Comparison of ENCODE assay signal across 16 cellular contexts in genomic region chr5:172850454-172850797, GRCh38. TPM values are rescaled to one million over a fixed set of nuclear protein-coding genes. Genes with fewer than 3 reads are reported as not detected.
A peak's percentile ranks its signal among the peaks of the same experiment; 100 is the strongest.
DNase-seq lines count a peak whose midpoint lies in the region; ATAC-seq and TF ChIP-seq lines count a peak whose summit lies in the region.
"Had no signal": no experiment of that assay in that cellular context is flagged by ENCODE, and none has a peak within 500 bp of the region (broad histone marks: within the 10 kb centered on the region; RNA-seq: fewer than 3 reads in every experiment).

No MANE protein-coding gene starts in this region.

- H3K79me2 ChIP-seq in mammary epithelial cell (ENCODE audit: insufficient read depth, low read length) = peaks cover 78% of the 10 kb centered on the region

- no peak overlapping the region for H3K9ac ChIP-seq in mammary epithelial cell (ENCODE audit: insufficient read depth, low read length)
- H3K9ac ChIP-seq in mucosa of stomach (ENCODE audit: low read length) = peak overlapping the region; percentile 67

- H2AFZ ChIP-seq in mammary epithelial cell (ENCODE audit: low read depth, low read length) = no peak overlapping the region

- H3K27ac ChIP-seq in mammary epithelial cell (ENCODE audit: insufficient read depth, low read depth, low read length) (no peak overlapping the region), upper lobe of left lung (peak overlapping the region; percentile 3 to 81 (median 62))
- H3K27ac ChIP-seq: 22Rv1, esophagus muscularis mucosa had no signal

- BruUV-seq in mammary epithelial cell (replicated peaks; lab: Mats Ljungman, UMichigan) = TSS peak; percentile 22

- H3K4me1 ChIP-seq in mammary epithelial cell (ENCODE audit: insufficient read depth, low read length) (peaks cover 16% of the 10 kb centered on the region), mucosa of stomach (ENCODE audit: control insufficient read depth, insufficient read depth, low read length) (peaks cover 88% of the 10 kb centered on the region), upper lobe of left lung (peaks cover 69 to 95% (median 77%) of the 10 kb centered on the region in 4 donors)

- H3K9me3 Mint-ChIP-seq in activated naive CD8-positive, alpha-beta T cell treated with anti-CD3 and anti-CD28 coated beads, Interleukin-2, amount 50 U/mL, for 24 hours = no peaks in the 10 kb centered on the region
- H3K9me3 Mint-ChIP-seq in activated naive CD8-positive, alpha-beta T cell treated with anti-CD3 and anti-CD28 coated beads for 36 hours = no peaks in the 10 kb centered on the region
- H3K9me3 Mint-ChIP-seq: CD4-positive, alpha-beta memory T cell had no signal

- H3K27ac Mint-ChIP-seq in activated naive CD8-positive, alpha-beta T cell treated with anti-CD3 and anti-CD28 coated beads, Interleukin-2, amount 50 U/mL, for 24 hours = peak overlapping the region; percentile 42
- H3K27ac Mint-ChIP-seq in activated naive CD8-positive, alpha-beta T cell treated with anti-CD3 and anti-CD28 coated beads for 36 hours = no peak overlapping the region

- H3K9me3 ChIP-seq in mammary epithelial cell (replicated peaks; ENCODE audit: insufficient read depth, low read length) (no peaks in the 10 kb centered on the region), mucosa of stomach (ENCODE audit: control insufficient read depth, low read length) (no peaks in the 10 kb centered on the region), upper lobe of left lung (no peaks in the 10 kb centered on the region)
- H3K9me3 ChIP-seq: esophagus muscularis mucosa had no signal

- DNase-seq in activated naive CD8-positive, alpha-beta T cell treated with anti-CD3 and anti-CD28 coated beads, Interleukin-2, amount 50 U/mL, for 24 hours = no peak
- no peak for DNase-seq in activated naive CD8-positive, alpha-beta T cell treated with anti-CD3 and anti-CD28 coated beads for 36 hours
- DNase-seq in mammary epithelial cell = no peak
- DNase-seq in upper lobe of left lung = no peak
- no peak for DNase-seq in Ammon's horn (ENCODE audit: low spot score)
- DNase-seq in A172 (ENCODE audit: low spot score) = no peak
- DNase-seq: activated CD4-positive, CD25-positive, alpha-beta regulatory T cell; CD4-positive, alpha-beta memory T cell; H7; MV-4-11; retina; T-helper 1 cell had no signal

- CTCF ChIA-PET in mammary epithelial cell (lab: Charles Lee; ENCODE audit: low non-redundant PET) = no interaction called here

- 92% methylated on average over 6 of the region's 6 CpGs for WGBS in mammary epithelial cell (ENCODE audit: low coverage, missing lambda C conversion rate)
- 92 to 95% methylated on average over 3 to 6 of the region's 6 CpGs for WGBS in upper lobe of left lung, 2 donors

- H3K4me3 Mint-ChIP-seq in activated naive CD8-positive, alpha-beta T cell treated with anti-CD3 and anti-CD28 coated beads, Interleukin-2, amount 50 U/mL, for 24 hours = no peak overlapping the region
- no peak overlapping the region for H3K4me3 Mint-ChIP-seq in activated naive CD8-positive, alpha-beta T cell treated with anti-CD3 and anti-CD28 coated beads for 36 hours
- H3K4me3 Mint-ChIP-seq: CD4-positive, alpha-beta memory T cell had no signal

- H3K36me3 Mint-ChIP-seq in activated naive CD8-positive, alpha-beta T cell treated with anti-CD3 and anti-CD28 coated beads, Interleukin-2, amount 50 U/mL, for 24 hours (ENCODE audit: low read depth) = no peaks in the 10 kb centered on the region
- H3K36me3 Mint-ChIP-seq in activated naive CD8-positive, alpha-beta T cell treated with anti-CD3 and anti-CD28 coated beads for 36 hours = no peaks in the 10 kb centered on the region

- TF ChIP-seq EP300 in upper lobe of left lung (IDR thresholded peaks at IDR 0.05) = no peak

- no peaks in the 10 kb centered on the region for H3K27me3 ChIP-seq in mammary epithelial cell (ENCODE audit: insufficient read depth, low read length)
- H3K27me3 ChIP-seq in mucosa of stomach (ENCODE audit: control insufficient read depth, insufficient read depth, low read length) = no peaks in the 10 kb centered on the region
- no peaks in the 10 kb centered on the region for H3K27me3 ChIP-seq in upper lobe of left lung
- H3K27me3 ChIP-seq: esophagus muscularis mucosa had no signal

- no peak for TF ChIP-seq POLR2A in upper lobe of left lung (IDR thresholded peaks at IDR 0.05)

- no peak for ATAC-seq in activated naive CD8-positive, alpha-beta T cell treated with anti-CD3 and anti-CD28 coated beads, Interleukin-2, amount 50 U/mL, for 24 hours
- ATAC-seq in upper lobe of left lung (ENCODE audit: low FRiP score in 2 of 2) = no peak
- ATAC-seq in GM21447 (IDR thresholded peaks at IDR 0.05; ENCODE audit: unreplicated experiment) = no peak

- peaks cover 71% of the 10 kb centered on the region for H3K4me1 Mint-ChIP-seq in activated naive CD8-positive, alpha-beta T cell treated with anti-CD3 and anti-CD28 coated beads, Interleukin-2, amount 50 U/mL, for 24 hours
- H3K4me1 Mint-ChIP-seq in activated naive CD8-positive, alpha-beta T cell treated with anti-CD3 and anti-CD28 coated beads for 36 hours = peaks cover 58% of the 10 kb centered on the region

- intact Hi-C loops in mammary epithelial cell (cut with micrococcal nuclease) = no loop called here

- no peak overlapping the region for H3K4me3 ChIP-seq in mammary epithelial cell (replicated peaks in 1 of 3; ENCODE audit: insufficient read depth in 1 of 3, low read depth in 2 of 3, low read length in 3 of 3)
- no peak overlapping the region for H3K4me3 ChIP-seq in mucosa of stomach (ENCODE audit: low read length)
- H3K4me3 ChIP-seq in upper lobe of left lung = no peak overlapping the region
- H3K4me3 ChIP-seq: esophagus muscularis mucosa had no signal

- H3K27me3 Mint-ChIP-seq in activated naive CD8-positive, alpha-beta T cell treated with anti-CD3 and anti-CD28 coated beads, Interleukin-2, amount 50 U/mL, for 24 hours = no peaks in the 10 kb centered on the region
- H3K27me3 Mint-ChIP-seq in activated naive CD8-positive, alpha-beta T cell treated with anti-CD3 and anti-CD28 coated beads for 36 hours = no peaks in the 10 kb centered on the region
- H3K27me3 Mint-ChIP-seq: CD4-positive, alpha-beta memory T cell had no signal

- dilution Hi-C loops in mammary epithelial cell (cut with HindIII; ENCODE audit: low sequenced_read_pairs) = no loop called here

- no peaks in the 10 kb centered on the region for H4K20me1 ChIP-seq in mammary epithelial cell (ENCODE audit: insufficient read depth, low read length)

- H3K36me3 ChIP-seq in mammary epithelial cell (ENCODE audit: insufficient read depth, low read length) (no peaks in the 10 kb centered on the region), mucosa of stomach (ENCODE audit: control insufficient read depth, insufficient read depth, low read length) (no peaks in the 10 kb centered on the region), upper lobe of left lung (no peaks in the 10 kb centered on the region)

- TF ChIP-seq CTCF in mammary epithelial cell (conservative IDR thresholded peaks at IDR 0.05 in 1 of 2, IDR thresholded peaks at IDR 0.05 in 1 of 2; ENCODE audit: extremely low read depth in 1 of 2, insufficient read depth in 1 of 2, low read depth in 1 of 2, low read length in 2 of 2) (no peak), upper lobe of left lung (IDR thresholded peaks at IDR 0.05) (no peak)

- in situ Hi-C loops in mammary epithelial cell (cut with MboI; ENCODE audit: low sequenced_read_pairs in 2 of 2) = no loop called here

- no peak overlapping the region for H3K4me2 ChIP-seq in mammary epithelial cell (ENCODE audit: insufficient read depth, low read depth, low read length)

RNA-seq across cellular contexts. Expression of gene ERGIC1, which starts 16.4 kb away (rescaled TPM):
- total RNA-seq in activated naive CD8-positive, alpha-beta T cell treated with anti-CD3 and anti-CD28 coated beads for 36 hours = 10 to 100 TPM; 45.9 to 46.9 TPM
- total RNA-seq in mammary epithelial cell (10 to 100 TPM; 58.8 to 98.6 TPM), upper lobe of left lung (100 to 1,000 TPM; 158 to 225 (median 173) TPM)
- polyA plus RNA-seq in mammary epithelial cell = 111 TPM
- 158 TPM for polyA minus RNA-seq in mammary epithelial cell
- 87.2 and 91.6 TPM in 2 replicates for total RNA-seq in A172 (2014; rRNA removed; shearing (Covaris generic))
